ENCODE assay signal across 9 cellular contexts in genomic region chr3:143529018-143529478, GRCh38.
DNase-seq lines count a peak whose midpoint lies in the region; ATAC-seq and TF ChIP-seq lines count a peak whose summit lies in the region.
"Had no signal": no experiment of that assay in that cellular context is flagged by ENCODE, and none has a peak within 500 bp of the region (broad histone marks: within the 10 kb centered on the region; RNA-seq: fewer than 3 reads in every experiment).

No MANE protein-coding gene starts in this region.

- BruUV-seq in MCF 10A (replicated peaks; lab: Mats Ljungman, UMichigan) (no TSS peak), mammary epithelial cell (replicated peaks; lab: Mats Ljungman, UMichigan) (no TSS peak)

- TF ChIP-seq EP300 in transverse colon (IDR thresholded peaks at IDR 0.05; ENCODE audit: low read depth) = no peak

- H3K27ac Mint-ChIP-seq in MCF 10A (ENCODE audit: low read depth, unreplicated experiment) (peak overlapping the region; percentile 20), HFFc6 (no peak overlapping the region)

- H3K4me3 ChIP-seq in mammary epithelial cell (replicated peaks in 1 of 3; ENCODE audit: insufficient read depth in 1 of 3, low read depth in 2 of 3, low read length in 3 of 3) (no peak overlapping the region), transverse colon (no peak overlapping the region)

- 32% methylated on average over 5 of the region's 5 CpGs for WGBS in mammary epithelial cell (ENCODE audit: low coverage, missing lambda C conversion rate)
- WGBS in transverse colon (ENCODE audit: low coverage in 1 of 2), 2 donors = 46 to 69% methylated on average over 5 of the region's 5 CpGs

- POLR2A ChIA-PET in MCF 10A (lab: Yijun Ruan, JAX) = interaction anchor here (0.6 to 1.0 kb wide), 2 partner anchors 24 to 74 kb away, joined by 3 read pairs; no protein-coding TSS in a partner anchor

- no peak overlapping the region for H3K9ac ChIP-seq in mammary epithelial cell (ENCODE audit: insufficient read depth, low read length)

- in situ Hi-C loops in mammary epithelial cell (cut with MboI; ENCODE audit: low sequenced_read_pairs in 2 of 2) = no loop called here
- in situ Hi-C loops in transverse colon (cut with MboI; ENCODE audit: low pct_ligation_motif_present in 1 of 4, low pct_unique_long_range_greater_than_20kb in 1 of 4, low sequenced_read_pairs in 3 of 4) = no loop called here

- H3K9me3 ChIP-seq in mammary epithelial cell (replicated peaks; ENCODE audit: insufficient read depth, low read length) (no peaks in the 10 kb centered on the region), transverse colon (no peaks in the 10 kb centered on the region)

- dilution Hi-C loops in mammary epithelial cell (cut with HindIII; ENCODE audit: low sequenced_read_pairs) = no loop called here

- no peaks in the 10 kb centered on the region for H3K36me3 ChIP-seq in mammary epithelial cell (ENCODE audit: insufficient read depth, low read length)
- no peaks in the 10 kb centered on the region for H3K36me3 ChIP-seq in transverse colon

- H2AFZ ChIP-seq in mammary epithelial cell (ENCODE audit: low read depth, low read length) = no peak overlapping the region

- no peak overlapping the region for H3K4me2 ChIP-seq in mammary epithelial cell (ENCODE audit: insufficient read depth, low read depth, low read length)

- H3K4me3 Mint-ChIP-seq in MCF 10A (ENCODE audit: unreplicated experiment) = peak overlapping the region; percentile 32
- no peak overlapping the region for H3K4me3 Mint-ChIP-seq in HFFc6

- CTCF ChIA-PET in MCF 10A (lab: Yijun Ruan, JAX) = no interaction called here
- CTCF ChIA-PET in mammary epithelial cell (lab: Charles Lee; ENCODE audit: low non-redundant PET) = no interaction called here

- H3K36me3 Mint-ChIP-seq in MCF 10A (ENCODE audit: insufficient read depth, unreplicated experiment) (no peaks in the 10 kb centered on the region), HFFc6 (ENCODE audit: low read depth) (no peaks in the 10 kb centered on the region)

- no peaks in the 10 kb centered on the region for H3K4me1 ChIP-seq in mammary epithelial cell (ENCODE audit: insufficient read depth, low read length)
- H3K4me1 ChIP-seq in transverse colon = peaks cover 0 to 3% (median 0%) of the 10 kb centered on the region in 4 donors

- TF ChIP-seq POLR2A in transverse colon (IDR thresholded peaks at IDR 0.05) = no peak

- peak; percentile 75 for DNase-seq in MCF 10A (ENCODE audit: unreplicated experiment)
- DNase-seq in mammary epithelial cell = no peak
- DNase-seq in fibroblast of the conjunctiva (ENCODE audit: low read depth) = peak; percentile 62
- peak; percentile 10 for DNase-seq in transverse colon
- no peak for DNase-seq in HFFc6
- DNase-seq in NCI-H446 (lab: John Stamatoyannopoulos, UW) = no peak
- no peak for DNase-seq in activated CD4-positive, alpha-beta T cell treated with anti-CD3 and anti-CD28 coated beads for 4 hours
- DNase-seq: NCI-H1417 treated with DMSO at 0.1 percent for 48 hours had no signal

- H3K27me3 Mint-ChIP-seq in MCF 10A (ENCODE audit: insufficient read depth, unreplicated experiment) (no peaks in the 10 kb centered on the region), HFFc6 (ENCODE audit: insufficient read depth) (peaks cover 2% of the 10 kb centered on the region)

- peaks cover 34% of the 10 kb centered on the region for H3K4me1 Mint-ChIP-seq in MCF 10A (ENCODE audit: insufficient read depth, unreplicated experiment)
- H3K4me1 Mint-ChIP-seq in HFFc6 (ENCODE audit: low read depth) = no peaks in the 10 kb centered on the region

- H3K9me3 Mint-ChIP-seq in MCF 10A (ENCODE audit: unreplicated experiment) = peaks cover 3% of the 10 kb centered on the region
- no peaks in the 10 kb centered on the region; the same call in 1 of the 2 replicates for H3K9me3 Mint-ChIP-seq in HFFc6

- no peaks in the 10 kb centered on the region for H4K20me1 ChIP-seq in mammary epithelial cell (ENCODE audit: insufficient read depth, low read length)

- no peaks in the 10 kb centered on the region for H3K27me3 ChIP-seq in mammary epithelial cell (ENCODE audit: insufficient read depth, low read length)
- H3K27me3 ChIP-seq in transverse colon = no peaks in the 10 kb centered on the region

- intact Hi-C loops in MCF 10A (cut with micrococcal nuclease) (no loop called here), mammary epithelial cell (cut with micrococcal nuclease) (no loop called here), transverse colon (cut with DNase I; ENCODE audit: low total_unique reads) (no loop called here)

- no peaks in the 10 kb centered on the region for H3K79me2 ChIP-seq in mammary epithelial cell (ENCODE audit: insufficient read depth, low read length)

- TF ChIP-seq CTCF in MCF 10A (IDR thresholded peaks at IDR 0.05; ENCODE audit: unreplicated experiment) (no peak), mammary epithelial cell (conservative IDR thresholded peaks at IDR 0.05 in 1 of 2, IDR thresholded peaks at IDR 0.05 in 1 of 2; ENCODE audit: extremely low read depth in 1 of 2, insufficient read depth in 1 of 2, low read depth in 1 of 2, low read length in 2 of 2) (no peak), transverse colon (IDR thresholded peaks at IDR 0.05) (no peak), HFFc6 (IDR thresholded peaks at IDR 0.05) (no peak)

- H3K27ac ChIP-seq in mammary epithelial cell (ENCODE audit: insufficient read depth, low read depth, low read length) (no peak overlapping the region), transverse colon (no peak overlapping the region)

- ATAC-seq in HG03280 (IDR thresholded peaks at IDR 0.05; ENCODE audit: unreplicated experiment) = peak; percentile 51

Comparison
In these comparisons a context has a peak if more than half of its experiments do, and no peak if none do; other contexts are left out.
1. DNase-seq: peak in MCF 10A (single experiment), fibroblast of the conjunctiva (single experiment) and transverse colon (single experiment); none in mammary epithelial cell (single experiment), HFFc6 (single experiment), NCI-H446 (0 of 2) and activated CD4-positive, alpha-beta T cell treated with anti-CD3 and anti-CD28 coated beads for 4 hours (0 of 2).